8 cellular contexts compared by ENCODE assay signal in the genomic region with DNA sequence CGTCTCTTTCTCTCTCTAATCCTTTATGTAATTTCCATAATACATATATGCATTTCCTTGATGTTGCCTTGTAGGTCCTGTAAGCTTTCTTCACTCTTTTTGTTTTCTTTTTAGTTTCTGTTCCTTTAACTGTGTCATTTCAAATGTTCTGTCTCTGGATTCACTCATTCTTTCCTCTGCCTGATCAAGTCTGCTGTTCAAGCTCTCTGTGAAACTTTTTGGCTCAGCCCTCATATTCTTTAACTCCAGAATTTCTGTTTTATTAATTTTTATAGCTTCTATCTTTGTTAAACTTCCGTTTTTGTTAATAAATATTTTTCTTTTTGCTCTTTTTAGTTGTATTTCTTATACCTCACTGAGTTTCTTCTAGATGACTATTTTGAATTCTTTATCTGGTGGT.
"Had no signal": no experiment of that assay in that cellular context is flagged by ENCODE, and none has a peak within 500 bp of the region (broad histone marks: within the 10 kb centered on the region; RNA-seq: fewer than 3 reads in every experiment).

No MANE protein-coding gene starts in this region.

- H3K4me3 ChIP-seq: GM12878 had no signal

- ATAC-seq: GM12878 had no signal

- FAIRE-seq: G401.6, GM12878, GM12891, GM12892, GM18507, GM19239 had no signal

- DNase-seq: GDM1, GF-D8 had no signal
